16 cellular contexts compared by ENCODE assay signal in the genomic region with DNA sequence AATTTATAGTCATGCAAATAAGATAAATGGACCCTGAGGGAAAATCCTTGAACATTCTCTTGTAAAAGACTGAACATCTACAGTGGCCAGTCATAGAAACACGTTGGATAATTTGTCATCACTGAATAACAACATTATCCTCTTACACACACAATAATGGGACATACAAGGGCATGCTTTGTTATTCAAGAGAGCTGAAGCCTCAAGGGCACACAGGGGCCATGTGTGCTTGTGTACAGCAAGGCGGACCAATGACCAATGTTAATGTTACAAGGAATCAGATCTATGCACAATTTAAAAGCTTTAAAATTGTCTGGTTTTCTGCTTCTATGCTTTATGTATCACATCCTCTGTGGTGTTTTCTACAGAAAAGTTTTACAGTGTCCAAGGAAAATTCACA. TPM values are rescaled to one million over a fixed set of nuclear protein-coding genes. Genes with fewer than 3 reads are reported as not detected.
DNase-seq lines count a peak whose midpoint lies in the region; ATAC-seq, FAIRE-seq and TF ChIP-seq lines count a peak whose summit lies in the region.
"Had no signal": no experiment of that assay in that cellular context is flagged by ENCODE, and none has a peak within 500 bp of the region (broad histone marks: within the 10 kb centered on the region; RNA-seq: fewer than 3 reads in every experiment).

No MANE protein-coding gene starts in this region.

- H3K27ac Mint-ChIP-seq in MCF 10A (ENCODE audit: low read depth, unreplicated experiment): no peak overlapping the region

- no peak for TF ChIP-seq CTCF in breast epithelium (IDR thresholded peaks at IDR 0.05)
- TF ChIP-seq CTCF in MCF 10A (IDR thresholded peaks at IDR 0.05; ENCODE audit: unreplicated experiment): no peak
- no peak for TF ChIP-seq CTCF in vagina (IDR thresholded peaks at IDR 0.05)

- CTCF ChIA-PET in MCF 10A (lab: Yijun Ruan, JAX): interaction anchor here (0.7 kb wide), 1 partner anchor 21 kb away, joined by 4 read pairs; no protein-coding TSS in a partner anchor

- no TSS peak for BruUV-seq in MCF 10A (replicated peaks; lab: Mats Ljungman, UMichigan)

- no peak overlapping the region for H3K4me3 Mint-ChIP-seq in MCF 10A (ENCODE audit: unreplicated experiment)

- no peak for TF ChIP-seq POLR2A in breast epithelium (IDR thresholded peaks at IDR 0.05)
- no peak for TF ChIP-seq POLR2A in vagina (IDR thresholded peaks at IDR 0.05)

- FAIRE-seq in small intestine (lab: Jason Lieb, UNC): no peak
- FAIRE-seq: H54 had no signal

- peaks cover 14% of the 10 kb centered on the region for H3K27me3 Mint-ChIP-seq in MCF 10A (ENCODE audit: insufficient read depth, unreplicated experiment)

- peak overlapping the region; percentile 8 to 26 for H3K27ac ChIP-seq in breast epithelium
- H3K27ac ChIP-seq in vagina: peak overlapping the region; percentile 54
- no peak overlapping the region for H3K27ac ChIP-seq in small intestine (ENCODE audit: low read depth in 1 of 2, low read length in 1 of 2)

- DNase-seq in breast epithelium (ENCODE audit: low spot score in 2 of 2) (no peak), MCF 10A (ENCODE audit: unreplicated experiment) (no peak), foreskin melanocyte (peak; percentile 98), retina (peak; percentile 47), vagina (ENCODE audit: extremely low spot score in 2 of 2) (peak in 1 of 2 donors; percentile 52), small intestine (no peak), NCI-H2196 (lab: John Stamatoyannopoulos, UW; ENCODE audit: unreplicated experiment) (no peak)
- DNase-seq: DMS53; NCI-H1436; NCI-H2029 treated with DMSO at 0.1 percent for 48 hours; NCI-H226; NCI-H526 treated with DMSO at 0.1 percent for 48 hours; NK-92 treated with Interleukin-12 subunit alpha and Interleukin-12 subunit beta, amount 100 ng/mL, for 24 hours; PC-3 had no signal

- H3K36me3 ChIP-seq in breast epithelium (no peaks in the 10 kb centered on the region), vagina (peaks cover 6 to 8% of the 10 kb centered on the region in 2 donors), small intestine (ENCODE audit: control insufficient read depth in 2 of 2, insufficient read depth in 2 of 2, low read length in 2 of 2) (no peaks in the 10 kb centered on the region)

- ATAC-seq in HG03097 (IDR thresholded peaks at IDR 0.05; ENCODE audit: low FRiP score, unreplicated experiment): no peak
- ATAC-seq: PC-3 had no signal

- H3K36me3 Mint-ChIP-seq in MCF 10A (ENCODE audit: insufficient read depth, unreplicated experiment): no peaks in the 10 kb centered on the region

- 68 to 78% (median 69%) methylated on average over 2 of the region's 2 CpGs for WGBS in small intestine, 3 donors

- H3K4me3 ChIP-seq in breast epithelium: no peak overlapping the region
- H3K4me3 ChIP-seq in vagina: no peak overlapping the region
- H3K4me3 ChIP-seq in small intestine (ENCODE audit: low read depth in 1 of 2, low read length in 2 of 2): no peak overlapping the region

- intact Hi-C loops in breast epithelium (cut with DNase I; ENCODE audit: low total_unique reads) (no loop called here), MCF 10A (cut with micrococcal nuclease) (no loop called here), vagina (cut with DNase I) (no loop called here)

- H3K4me1 ChIP-seq in breast epithelium: no peaks in the 10 kb centered on the region
- peaks cover 24% of the 10 kb centered on the region for H3K4me1 ChIP-seq in vagina
- H3K4me1 ChIP-seq in small intestine (ENCODE audit: control insufficient read depth in 2 of 2, insufficient read depth in 1 of 2, low read depth in 1 of 2, low read length in 1 of 2): no peaks in the 10 kb centered on the region

- POLR2A ChIA-PET in MCF 10A (lab: Yijun Ruan, JAX): no interaction called here

- H3K9me3 Mint-ChIP-seq in MCF 10A (ENCODE audit: unreplicated experiment): no peaks in the 10 kb centered on the region

- H3K27me3 ChIP-seq in breast epithelium: no peaks in the 10 kb centered on the region
- H3K27me3 ChIP-seq in vagina: no peaks in the 10 kb centered on the region
- no peaks in the 10 kb centered on the region for H3K27me3 ChIP-seq in small intestine (ENCODE audit: control insufficient read depth in 2 of 2, insufficient read depth in 2 of 2, low read length in 2 of 2)

- H3K4me1 Mint-ChIP-seq in MCF 10A (ENCODE audit: insufficient read depth, unreplicated experiment): no peaks in the 10 kb centered on the region

- no peaks in the 10 kb centered on the region for H3K9me3 ChIP-seq in breast epithelium
- H3K9me3 ChIP-seq in vagina: no peaks in the 10 kb centered on the region
- no peaks in the 10 kb centered on the region for H3K9me3 ChIP-seq in small intestine (ENCODE audit: control insufficient read depth, low read depth)

RNA-seq across cellular contexts. Expression of gene COL6A3, which starts 23.7 kb away (rescaled TPM):
- total RNA-seq in breast epithelium (100 to 1,000 TPM; 116 to 907 (median 320) TPM), MCF 10A (2022) (0.19 and 0.61 TPM in 2 replicates), vagina (315 TPM)
- polyA plus RNA-seq in small intestine: 10 to 100 TPM in 1 of 3 donors, 1 to 10 TPM in 1, under 1 TPM in 1; 0.89 to 50.2 (median 3.2) TPM

Comparison
In these comparisons a context has a peak if more than half of its experiments do, and no peak if none do; other contexts are left out.
1. RNA of gene COL6A3, which starts 23.7 kb away (total RNA-seq): 116 to 907 TPM in breast epithelium and 315 TPM in vagina (single experiment); 0.19 to 0.61 TPM in MCF 10A; every median in the first group is over 10 times any median in the second.
2. DNase-seq: peak in foreskin melanocyte (single experiment) and retina (single experiment); none in breast epithelium (0 of 2), MCF 10A (single experiment), small intestine (single experiment) and NCI-H2196 (single experiment).
3. H3K27ac ChIP-seq: peak in breast epithelium (2 of 2) and vagina (single experiment); none in small intestine (0 of 2).